In the genomic region with DNA sequence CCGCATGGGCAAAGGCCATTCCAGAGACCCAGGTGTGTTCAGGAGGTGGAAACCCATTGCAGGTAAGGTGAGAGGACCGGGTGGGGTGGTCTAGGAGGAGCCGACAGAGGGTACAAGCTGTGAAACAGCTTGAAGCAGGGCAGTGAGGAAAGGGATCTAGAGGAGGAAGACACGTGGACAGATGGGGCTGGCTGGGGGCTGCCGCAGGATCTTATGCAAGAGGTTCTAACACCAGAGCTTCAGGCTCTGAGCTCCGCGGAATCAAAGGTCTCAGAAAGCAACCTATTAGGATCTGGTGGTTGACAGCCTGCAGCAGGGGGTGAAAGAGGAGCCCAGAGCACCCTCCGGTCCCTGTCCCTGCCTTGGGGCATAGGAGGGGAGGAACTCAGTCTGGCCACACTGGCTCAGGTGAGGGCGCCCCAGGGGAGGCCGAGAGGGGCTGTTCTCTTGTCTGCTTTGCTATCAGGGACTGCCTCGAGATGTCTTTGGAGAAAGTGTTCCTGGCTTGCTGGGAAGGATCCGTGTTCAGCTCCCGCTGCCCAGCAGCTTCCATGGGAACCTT, we compare ENCODE assay signal across 24 cellular contexts. TPM values are rescaled to one million over a fixed set of nuclear protein-coding genes. Genes with fewer than 3 reads are reported as not detected.
"Had no signal": no experiment of that assay in that cellular context is flagged by ENCODE, and none has a peak within 500 bp of the region (broad histone marks: within the 10 kb centered on the region; RNA-seq: fewer than 3 reads in every experiment).

No MANE protein-coding gene starts in this region.

- H3K27me3 ChIP-seq: ascending aorta, testis had no signal

- H3K9me3 Mint-ChIP-seq: activated CD4-positive, alpha-beta memory T cell treated with anti-CD3 and anti-CD28 coated beads, Interleukin-2, amount 10 ng/mL, durations not matched to agents 7 days and 5 days; activated T-cell treated with anti-CD3 and anti-CD28 coated beads, Interleukin-2, amount 50 U/mL, for 24 hours; dendritic cell treated with granulocyte-macrophage colony-stimulating factor and Interleukin-4, amounts not matched to agents 40 ng/mL and 50 ng/mL, for 4 days; effector memory CD8-positive, alpha-beta T cell; nephron had no signal

- H3K4me3 ChIP-seq: ascending aorta, breast epithelium, skin epidermis, testis had no signal

- H3K27ac Mint-ChIP-seq: activated CD4-positive, alpha-beta memory T cell treated with anti-CD3 and anti-CD28 coated beads, Interleukin-2, amount 10 ng/mL, durations not matched to agents 7 days and 5 days; activated CD4-positive, alpha-beta T cell treated with anti-CD3 and anti-CD28 coated beads for 36 hours; activated naive CD4-positive, alpha-beta T cell treated with anti-CD3 and anti-CD28 coated beads, Interleukin-2, amount 10 ng/mL, durations not matched to agents 7 days and 5 days; activated T-cell treated with anti-CD3 and anti-CD28 coated beads, Interleukin-2, amount 50 U/mL, for 24 hours; dendritic cell treated with granulocyte-macrophage colony-stimulating factor and Interleukin-4, amounts not matched to agents 40 ng/mL and 50 ng/mL, for 4 days; effector memory CD8-positive, alpha-beta T cell; immature natural killer cell; nephron; progenitor cell of endocrine pancreas had no signal

- DNase-seq: activated CD4-positive, alpha-beta memory T cell treated with anti-CD3 and anti-CD28 coated beads, Interleukin-2, amount 10 ng/mL, durations not matched to agents 7 days and 5 days; activated CD4-positive, alpha-beta T cell treated with anti-CD3 and anti-CD28 coated beads for 36 hours; activated naive CD4-positive, alpha-beta T cell treated with anti-CD3 and anti-CD28 coated beads, Interleukin-2, amount 10 ng/mL, durations not matched to agents 7 days and 5 days; activated T-cell treated with anti-CD3 and anti-CD28 coated beads, Interleukin-2, amount 50 U/mL, for 24 hours; effector memory CD8-positive, alpha-beta T cell; foreskin melanocyte; head of caudate nucleus; immature natural killer cell; mesendoderm; occipital lobe; right cardiac atrium; stimulated activated CD4-positive, alpha-beta T cell treated with anti-CD3 and anti-CD28 coated beads, Interleukin-15, amount 100 ng/mL, for 24 hours; stimulated activated CD4-positive, alpha-beta T cell treated with anti-CD3 and anti-CD28 coated beads, Interleukin-4, amount 100 ng/mL, for 1 hour; stimulated activated naive CD4-positive, alpha-beta T cell; testis had no signal

- H3K4me3 Mint-ChIP-seq: activated CD4-positive, alpha-beta memory T cell treated with anti-CD3 and anti-CD28 coated beads, Interleukin-2, amount 10 ng/mL, durations not matched to agents 7 days and 5 days; activated CD4-positive, alpha-beta T cell treated with anti-CD3 and anti-CD28 coated beads for 36 hours; activated naive CD4-positive, alpha-beta T cell treated with anti-CD3 and anti-CD28 coated beads, Interleukin-2, amount 10 ng/mL, durations not matched to agents 7 days and 5 days; activated T-cell treated with anti-CD3 and anti-CD28 coated beads, Interleukin-2, amount 50 U/mL, for 24 hours; dendritic cell treated with granulocyte-macrophage colony-stimulating factor and Interleukin-4, amounts not matched to agents 40 ng/mL and 50 ng/mL, for 4 days; effector memory CD8-positive, alpha-beta T cell; immature natural killer cell; nephron had no signal

- H3K4me1 ChIP-seq: ascending aorta, breast epithelium, testis had no signal

- H3K27me3 Mint-ChIP-seq: activated CD4-positive, alpha-beta T cell treated with anti-CD3 and anti-CD28 coated beads for 36 hours; activated T-cell treated with anti-CD3 and anti-CD28 coated beads, Interleukin-2, amount 50 U/mL, for 24 hours had no signal

- H3K36me3 Mint-ChIP-seq: activated naive CD4-positive, alpha-beta T cell treated with anti-CD3 and anti-CD28 coated beads, Interleukin-2, amount 10 ng/mL, durations not matched to agents 7 days and 5 days; immature natural killer cell had no signal

- H3K36me3 ChIP-seq: ascending aorta, breast epithelium had no signal

- H3K27ac ChIP-seq: ascending aorta, breast epithelium, skin epidermis, testis had no signal

- H3K9me3 ChIP-seq: ascending aorta, testis had no signal

RNA-seq across cellular contexts. Expression of a gene that starts 1.9 kb away (rescaled TPM):
- total RNA-seq: activated CD4-positive, alpha-beta memory T cell treated with anti-CD3 and anti-CD28 coated beads, Interleukin-2, amount 10 ng/mL, durations not matched to agents 7 days and 5 days; activated CD4-positive, alpha-beta T cell treated with anti-CD3 and anti-CD28 coated beads for 36 hours; ascending aorta; cerebellum; liver; occipital lobe; right cardiac atrium; testis had no signal
- polyA plus RNA-seq: immature natural killer cell, liver, right cardiac atrium had no signal

RNA-seq across cellular contexts. Expression of a gene that starts 13.6 kb away (rescaled TPM):
- total RNA-seq: activated CD4-positive, alpha-beta memory T cell treated with anti-CD3 and anti-CD28 coated beads, Interleukin-2, amount 10 ng/mL, durations not matched to agents 7 days and 5 days; activated CD4-positive, alpha-beta T cell treated with anti-CD3 and anti-CD28 coated beads for 36 hours; ascending aorta; breast epithelium; cerebellum; liver; occipital lobe; progenitor cell of endocrine pancreas; right cardiac atrium; testis; ureter had no signal
- polyA plus RNA-seq: immature natural killer cell, right cardiac atrium had no signal

RNA-seq across cellular contexts. Expression of a gene that starts 31.5 kb away (rescaled TPM):
- total RNA-seq: ascending aorta, occipital lobe, right cardiac atrium had no signal
- polyA plus RNA-seq: right cardiac atrium had no signal

RNA-seq across cellular contexts. Expression of a gene that starts 39.3 kb away (rescaled TPM):
- total RNA-seq: cerebellum, occipital lobe, progenitor cell of endocrine pancreas had no signal

RNA-seq across cellular contexts. Expression of a gene that starts 49.2 kb away (rescaled TPM):
- total RNA-seq: activated CD4-positive, alpha-beta memory T cell treated with anti-CD3 and anti-CD28 coated beads, Interleukin-2, amount 10 ng/mL, durations not matched to agents 7 days and 5 days; activated CD4-positive, alpha-beta T cell treated with anti-CD3 and anti-CD28 coated beads for 36 hours; ascending aorta; cerebellum; occipital lobe had no signal
- polyA plus RNA-seq: immature natural killer cell had no signal
